Comparison of ENCODE assay signal across 1 cellular context in genomic region chr10:21078410-21079329, GRCh38.
TF ChIP-seq lines count a peak whose summit lies in the region.

No MANE protein-coding gene starts in this region.

TF ChIP-seq in K562, 482 proteins besides CTCF, POLR2A, EP300 and RAD21 (continued from another document and continues in another):
- TF ChIP-seq ELF4 (CRISPR knock-in tag; IDR thresholded peaks at IDR 0.05) (no peak), ZBTB49 (CRISPR knock-in tag; IDR thresholded peaks at IDR 0.05; ENCODE audit: borderline replicate concordance) (no peak), CBX2 (IDR thresholded peaks at IDR 0.05; ENCODE audit: insufficient read depth, low read length, poor library complexity, severe bottlenecking) (no peak), TCFL5 (CRISPR knock-in tag; conservative IDR thresholded peaks at IDR 0.05) (peak; percentile 86), EGR1 (conservative IDR thresholded peaks at IDR 0.05) (no peak), NFIX (CRISPR knock-in tag; IDR thresholded peaks at IDR 0.05; ENCODE audit: low read depth) (peak; percentile 62), HOMEZ (CRISPR knock-in tag; IDR thresholded peaks at IDR 0.05) (peak; percentile 88; the same call in 1 of the 2 replicates), THRB (CRISPR knock-in tag; conservative IDR thresholded peaks at IDR 0.05) (0 out of 2 replicates have a peak, but pooled peaks have one; percentile 68), MCM5 (IDR thresholded peaks at IDR 0.05; ENCODE audit: low read depth) (no peak), FOXK2 (conservative IDR thresholded peaks at IDR 0.05 in 1 of 2, IDR thresholded peaks at IDR 0.05 in 1 of 2; ENCODE audit: low read depth in 2 of 2) (no peak), HES1 (IDR thresholded peaks at IDR 0.05; ENCODE audit: low read depth) (no peak), POLR3A (IDR thresholded peaks at IDR 0.05; ENCODE audit: borderline replicate concordance, extremely low read depth, insufficient read depth, insufficient read length) (no peak), HIVEP1 (CRISPR knock-in tag; IDR thresholded peaks at IDR 0.05) (peak; percentile 96), HNRNPK (IDR thresholded peaks at IDR 0.05; ENCODE audit: low read depth, low read length, poor library complexity, severe bottlenecking) (no peak), DPF2 (IDR thresholded peaks at IDR 0.05) (no peak), MEF2A (IDR thresholded peaks at IDR 0.05; ENCODE audit: control insufficient read depth, low read depth, low read length) (no peak), TCF7L2 (IDR thresholded peaks at IDR 0.05; ENCODE audit: low read depth, low read length) (no peak), ZNF140 (CRISPR knock-in tag; IDR thresholded peaks at IDR 0.05) (no peak), ZNF518B (CRISPR knock-in tag; IDR thresholded peaks at IDR 0.05) (no peak), RFX5 (IDR thresholded peaks at IDR 0.05; ENCODE audit: low read depth, low read length) (no peak), PYGO2 (tag; IDR thresholded peaks at IDR 0.05) (no peak), ZNF12 (CRISPR knock-in tag; IDR thresholded peaks at IDR 0.05) (no peak), NR1H2 (CRISPR knock-in tag; IDR thresholded peaks at IDR 0.05) (no peak), ZNF511 (CRISPR knock-in tag; IDR thresholded peaks at IDR 0.05) (no peak), CUX1 (CRISPR knock-in tag; IDR thresholded peaks at IDR 0.05) (no peak), ZNF395 (CRISPR knock-in tag; IDR thresholded peaks at IDR 0.05) (peak; percentile 97), MAFG (tag; conservative IDR thresholded peaks at IDR 0.05) (0 out of 2 replicates have a peak, but pooled peaks have one; percentile 24), KAT7 (CRISPR knock-in tag; IDR thresholded peaks at IDR 0.05; ENCODE audit: borderline replicate concordance) (no peak), FOXA1 (IDR thresholded peaks at IDR 0.05; ENCODE audit: borderline replicate concordance) (no peak), CBX5 (IDR thresholded peaks at IDR 0.05; ENCODE audit: borderline replicate concordance, low read depth) (no peak), CBFA2T2 (conservative IDR thresholded peaks at IDR 0.05) (no peak), DNMT1 (IDR thresholded peaks at IDR 0.05) (no peak), HDAC1 (IDR thresholded peaks at IDR 0.05) (no peak), MAX (CRISPR knock-in tag; IDR thresholded peaks at IDR 0.05) (no peak), TGIF2 (CRISPR knock-in tag; IDR thresholded peaks at IDR 0.05) (no peak), SMARCE1 (IDR thresholded peaks at IDR 0.05) (no peak), ZNF408 (CRISPR knock-in tag; IDR thresholded peaks at IDR 0.05; ENCODE audit: low read depth) (no peak), TOE1 (IDR thresholded peaks at IDR 0.05; ENCODE audit: borderline replicate concordance) (no peak), TOE1 (CRISPR knock-in tag; IDR thresholded peaks at IDR 0.05; ENCODE audit: borderline replicate concordance, low read depth) (no peak), ZNF24 (IDR thresholded peaks at IDR 0.05) (peak; percentile 47; the same call in 1 of the 2 replicates), TCF7 (IDR thresholded peaks at IDR 0.05; ENCODE audit: borderline replicate concordance) (no peak), GATAD2B (IDR thresholded peaks at IDR 0.05; ENCODE audit: borderline replicate concordance) (no peak), TCF15 (CRISPR knock-in tag; IDR thresholded peaks at IDR 0.05) (peak; percentile 95), RHOXF2B (CRISPR knock-in tag; conservative IDR thresholded peaks at IDR 0.05) (0 out of 2 replicates have a peak, but pooled peaks have one; percentile 10), MXI1 (IDR thresholded peaks at IDR 0.05; ENCODE audit: low read depth, low read length) (no peak), POLR2B (IDR thresholded peaks at IDR 0.05; ENCODE audit: low read depth, partially characterized antibody) (no peak), DEAF1 (CRISPR knock-in tag; IDR thresholded peaks at IDR 0.05) (peak; percentile 77), SAFB2 (IDR thresholded peaks at IDR 0.05; ENCODE audit: borderline replicate concordance, low read depth, low read length, severe bottlenecking) (no peak), LARP7 (IDR thresholded peaks at IDR 0.05) (no peak), KLF1 (tag; IDR thresholded peaks at IDR 0.05) (0 out of 2 replicates have a peak, but pooled peaks have one; percentile 29)
